In the genomic region with DNA sequence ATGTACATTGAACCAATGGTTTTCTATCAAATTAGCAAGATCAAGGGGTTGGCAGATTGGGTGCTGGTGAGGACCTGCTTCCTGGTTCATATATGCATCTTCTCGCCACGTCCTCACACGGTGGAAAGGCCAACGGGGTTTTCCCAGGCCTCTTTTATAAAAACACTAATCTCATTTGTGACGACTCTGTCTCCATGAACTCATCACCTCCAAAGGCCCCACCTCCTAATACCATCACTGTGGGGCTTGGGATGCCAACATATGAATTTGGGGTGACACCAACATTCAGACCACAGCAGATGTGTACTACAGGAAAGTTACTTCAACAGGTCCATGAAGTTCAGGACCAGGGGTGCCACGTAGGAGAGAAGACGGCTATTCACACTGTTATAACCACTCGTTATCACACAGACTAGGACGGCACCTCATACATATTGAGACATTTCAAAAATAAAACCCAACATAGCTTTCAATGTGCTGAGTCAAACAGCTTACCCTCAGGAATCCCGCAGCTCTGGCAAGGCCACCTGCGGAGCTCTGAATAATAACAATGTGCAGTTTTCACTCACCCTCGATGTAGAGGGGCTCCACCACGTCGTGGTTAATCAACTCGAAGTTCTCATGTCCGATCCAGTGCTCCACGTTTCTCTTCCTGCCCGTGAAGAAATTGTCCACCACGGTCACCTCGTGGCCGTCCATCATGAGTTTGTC, we compare ENCODE assay signal across 16 cellular contexts. TPM values are rescaled to one million over a fixed set of nuclear protein-coding genes. Genes with fewer than 3 reads are reported as not detected.
A peak's percentile ranks its signal among the peaks of the same experiment; 100 is the strongest.
DNase-seq lines count a peak whose midpoint lies in the region; ATAC-seq, FAIRE-seq and TF ChIP-seq lines count a peak whose summit lies in the region.
"Had no signal": no experiment of that assay in that cellular context is flagged by ENCODE, and none has a peak within 500 bp of the region (broad histone marks: within the 10 kb centered on the region; RNA-seq: fewer than 3 reads in every experiment).

No MANE protein-coding gene starts in this region.

- no peak overlapping the region for H3K9ac ChIP-seq in H1 (replicated peaks in 1 of 4; ENCODE audit: extremely low read depth in 1 of 4, low read depth in 3 of 4, low read length in 3 of 4)
- H3K9ac ChIP-seq: BLaER1 had no signal

- CTCF ChIA-PET in activated CD8-positive, alpha-beta T cell treated with anti-CD3 and anti-CD28 coated beads for 36 hours (lab: Charles Lee), result no interaction called here
- CTCF ChIA-PET in H1 (lab: Charles Lee; ENCODE audit: partially characterized antibody), result no interaction called here

- H4K8ac ChIP-seq in H1 (ENCODE audit: extremely low read depth, insufficient read depth, low read length), result no peak overlapping the region

- ATAC-seq in CD4-positive, CD25-positive, alpha-beta regulatory T cell (ENCODE audit: low read depth in 2 of 2), result peak; percentile 56 to 59
- ATAC-seq in HG03439 (IDR thresholded peaks at IDR 0.05; ENCODE audit: unreplicated experiment), result peak; percentile 38
- ATAC-seq in activated CD8-positive, alpha-beta T cell treated with anti-CD3 and anti-CD28 coated beads for 36 hours, result peak; percentile 71
- no peak for ATAC-seq in HG03039 (IDR thresholded peaks at IDR 0.05; ENCODE audit: unreplicated experiment)
- ATAC-seq: PC-3, psoas muscle had no signal

- H2BK5ac ChIP-seq in H1 (ENCODE audit: low read depth, low read length), result no peak overlapping the region

- H3K4me3 ChIP-seq in CD4-positive, CD25-positive, alpha-beta regulatory T cell (ENCODE audit: low read depth, low read length), result peak overlapping the region; percentile 73
- H3K4me3 ChIP-seq in H1 (ENCODE audit: extremely low read depth in 1 of 4, insufficient read depth in 2 of 4, low read depth in 3 of 4, low read length in 4 of 4) (no peak overlapping the region), tibial nerve (no peak overlapping the region)
- H3K4me3 ChIP-seq: BLaER1, psoas muscle had no signal

- no peak for TF ChIP-seq CTCF in activated CD8-positive, alpha-beta T cell treated with anti-CD3 and anti-CD28 coated beads for 36 hours (IDR thresholded peaks at IDR 0.05)
- TF ChIP-seq CTCF in H1 (IDR thresholded peaks at IDR 0.05; ENCODE audit: control extremely low read depth in 1 of 3, insufficient read depth in 1 of 3, low read depth in 1 of 3, low read length in 3 of 3), result no peak
- TF ChIP-seq CTCF in tibial nerve (IDR thresholded peaks at IDR 0.05), result no peak

- no peaks in the 10 kb centered on the region for H3K27me3 ChIP-seq in CD4-positive, CD25-positive, alpha-beta regulatory T cell (ENCODE audit: control insufficient read depth, insufficient read depth, low read length)
- H3K27me3 ChIP-seq in H1 (replicated peaks in 1 of 4; ENCODE audit: control insufficient read depth in 3 of 4, extremely low read depth in 1 of 4, insufficient read depth in 3 of 4, low read length in 3 of 4) (no peaks in the 10 kb centered on the region), tibial nerve (no peaks in the 10 kb centered on the region)
- H3K27me3 ChIP-seq: BLaER1 had no signal

- H3K9me3 ChIP-seq in CD4-positive, CD25-positive, alpha-beta regulatory T cell (ENCODE audit: control insufficient read depth in 2 of 2, low read length in 2 of 2), result no peaks in the 10 kb centered on the region
- H3K9me3 ChIP-seq in H1 (ENCODE audit: insufficient read depth in 2 of 2, low read depth in 1 of 2, low read length in 1 of 2), result no peaks in the 10 kb centered on the region
- no peaks in the 10 kb centered on the region for H3K9me3 ChIP-seq in tibial nerve
- H3K9me3 ChIP-seq: BLaER1, psoas muscle had no signal

- no peak overlapping the region for H4K5ac ChIP-seq in H1 (ENCODE audit: insufficient read length, low read depth, low read length)

- no peak overlapping the region for H3K4me2 ChIP-seq in H1 (ENCODE audit: insufficient read depth in 1 of 2, low read depth in 2 of 2, low read length in 2 of 2)

- peaks cover 3% of the 10 kb centered on the region; the same call in 1 of the 2 replicates for H3K79me1 ChIP-seq in H1 (ENCODE audit: low read depth, low read length)

- H3K4ac ChIP-seq in H1 (replicated peaks; ENCODE audit: insufficient read length, low read depth, low read length), result peak overlapping the region; percentile 17

- WGBS in H1 (ENCODE audit: extremely low coverage in 1 of 2, insufficient coverage in 1 of 2, insufficient read length in 1 of 2, insufficient replicate concordance in 2 of 2, low coverage in 1 of 2, low lambda C conversion rate in 2 of 2, missing lambda C conversion rate in 1 of 2), 2 experiments, result 92% methylated on average over 21 of the region's 21 CpGs; no CpG with 5 or more reads in 1 of the 2 experiments
- 88 to 92% methylated on average over 21 of the region's 21 CpGs for WGBS in tibial nerve, 2 donors

- peaks cover 93% of the 10 kb centered on the region for H3K4me1 ChIP-seq in CD4-positive, CD25-positive, alpha-beta regulatory T cell (ENCODE audit: control insufficient read depth, insufficient read depth, low read length, poor library complexity, severe bottlenecking)
- peaks cover 5 to 9% (median 6%) of the 10 kb centered on the region in 4 experiments; a peak in 6 of 7 replicates for H3K4me1 ChIP-seq in H1 (replicated peaks in 1 of 4; ENCODE audit: control insufficient read depth in 3 of 4, insufficient read depth in 4 of 4, low read length in 3 of 4)
- peaks cover 0 to 33% (median 10%) of the 10 kb centered on the region in 4 donors for H3K4me1 ChIP-seq in tibial nerve

- peaks cover 46 to 94% (median 72%) of the 10 kb centered on the region in 4 donors for H3K4me1 Mint-ChIP-seq in CD4-positive, CD25-positive, alpha-beta regulatory T cell
- H3K4me1 Mint-ChIP-seq in activated CD8-positive, alpha-beta T cell treated with anti-CD3 and anti-CD28 coated beads for 36 hours (ENCODE audit: low read depth), result peaks cover 66% of the 10 kb centered on the region

- H2BK120ac ChIP-seq in H1 (replicated peaks; ENCODE audit: low read depth, low read length), result no peak overlapping the region

- DNase-seq in CD4-positive, CD25-positive, alpha-beta regulatory T cell, result peak; percentile 58 to 73 (median 72)
- peak; percentile 78 for DNase-seq in activated CD8-positive, alpha-beta T cell treated with anti-CD3 and anti-CD28 coated beads for 36 hours
- DNase-seq in H1 (ENCODE audit: low read depth in 1 of 2, low spot score in 2 of 2) (no peak), epidermal melanocyte (ENCODE audit: insufficient read length, low spot score) (no peak), OCI-M1 (lab: John Stamatoyannopoulos, UW) (no peak), tibial nerve (ENCODE audit: low spot score in 2 of 2) (no peak)
- DNase-seq: aorta, HCEC 1CT, NCI-H2107, PC-3, psoas muscle, trophoblast cell had no signal

- H3K36me3 Mint-ChIP-seq in CD4-positive, CD25-positive, alpha-beta regulatory T cell, result peaks cover 69% of the 10 kb centered on the region
- H3K36me3 Mint-ChIP-seq in activated CD8-positive, alpha-beta T cell treated with anti-CD3 and anti-CD28 coated beads for 36 hours (ENCODE audit: low read depth), result peaks cover 56% of the 10 kb centered on the region

- H3K36me3 ChIP-seq in CD4-positive, CD25-positive, alpha-beta regulatory T cell (ENCODE audit: control insufficient read depth, insufficient read depth, low read length), result peaks cover 48% of the 10 kb centered on the region
- peaks cover 0 to 14% (median 2%) of the 10 kb centered on the region in 4 experiments; a peak in 4 of 8 replicates for H3K36me3 ChIP-seq in H1 (ENCODE audit: control insufficient read depth in 2 of 4, insufficient read depth in 4 of 4, low read length in 3 of 4)
- H3K36me3 ChIP-seq in tibial nerve, result peaks cover 0 to 16% (median 0%) of the 10 kb centered on the region in 3 donors

- H2BK15ac ChIP-seq in H1 (ENCODE audit: low read length), result no peak overlapping the region

- intact Hi-C loops in activated CD8-positive, alpha-beta T cell treated with anti-CD3 and anti-CD28 coated beads for 36 hours (cut with micrococcal nuclease), result no loop called here

- TF ChIP-seq RAD21 in H1 (IDR thresholded peaks at IDR 0.05 in 1 of 2, conservative IDR thresholded peaks at IDR 0.05 in 1 of 2; ENCODE audit: low read depth in 2 of 2, low read length in 2 of 2), result no peak

- TF ChIP-seq EP300 in H1 (IDR thresholded peaks at IDR 0.05; ENCODE audit: borderline replicate concordance in 1 of 2, low read depth in 2 of 2, low read length in 2 of 2) (no peak), tibial nerve (IDR thresholded peaks at IDR 0.05) (no peak)

- peaks cover 0 to 2% of the 10 kb centered on the region in 2 experiments for H4K20me1 ChIP-seq in H1 (replicated peaks in 1 of 2; ENCODE audit: control insufficient read depth in 1 of 2, insufficient read depth in 2 of 2, low read length in 2 of 2)

- no peaks in the 10 kb centered on the region for H3K9me3 Mint-ChIP-seq in CD4-positive, CD25-positive, alpha-beta regulatory T cell
- H3K9me3 Mint-ChIP-seq in activated CD8-positive, alpha-beta T cell treated with anti-CD3 and anti-CD28 coated beads for 36 hours, result no peaks in the 10 kb centered on the region

- FAIRE-seq in H1 (lab: Jason Lieb, UNC), result no peak
- FAIRE-seq: endothelial cell of umbilical vein had no signal

- H3K56ac ChIP-seq in H1 (replicated peaks; ENCODE audit: insufficient read length, low read depth, low read length), result no peak overlapping the region

- H3K27me3 Mint-ChIP-seq in CD4-positive, CD25-positive, alpha-beta regulatory T cell, result no peaks in the 10 kb centered on the region
- no peaks in the 10 kb centered on the region for H3K27me3 Mint-ChIP-seq in activated CD8-positive, alpha-beta T cell treated with anti-CD3 and anti-CD28 coated beads for 36 hours

- no peak overlapping the region for H4K91ac ChIP-seq in H1 (replicated peaks; ENCODE audit: insufficient read length, low read length)

- POLR2A ChIA-PET in activated CD8-positive, alpha-beta T cell treated with anti-CD3 and anti-CD28 coated beads for 36 hours (lab: Charles Lee), result interaction anchor here (0.6 to 1.3 kb wide), 3 partner anchors 12 to 49 kb away, joined by 3 to 4 read pairs (median 3); a partner anchor contains a TSS
- POLR2A ChIA-PET in H1 (lab: Charles Lee; ENCODE audit: partially characterized antibody), result no interaction called here

- H3K27ac Mint-ChIP-seq in CD4-positive, CD25-positive, alpha-beta regulatory T cell, result peak overlapping the region; percentile 82 to 97 (median 96)
- H3K27ac Mint-ChIP-seq in activated CD8-positive, alpha-beta T cell treated with anti-CD3 and anti-CD28 coated beads for 36 hours, result peak overlapping the region; percentile 90

- peaks cover 0 to 11% of the 10 kb centered on the region in 2 experiments; a peak in 2 of 4 replicates for H3K79me2 ChIP-seq in H1 (ENCODE audit: control insufficient read depth in 1 of 2, insufficient read depth in 2 of 2, low read length in 2 of 2)

- no peak overlapping the region for H2BK12ac ChIP-seq in H1 (ENCODE audit: low read depth, low read length)

- peak overlapping the region; percentile 91 for H3K27ac ChIP-seq in CD4-positive, CD25-positive, alpha-beta regulatory T cell (ENCODE audit: insufficient read depth, low read length, poor library complexity, severe bottlenecking)
- H3K27ac ChIP-seq in H1 (ENCODE audit: low read depth, low read length), result no peak overlapping the region
- H3K27ac ChIP-seq in tibial nerve, result peak overlapping the region in 1 of 4 donors; percentile 78
- H3K27ac ChIP-seq: psoas muscle had no signal

- H2AK5ac ChIP-seq in H1 (ENCODE audit: low read depth, low read length), result no peak overlapping the region

- H3K18ac ChIP-seq in H1 (ENCODE audit: extremely low read depth, low read length), result no peak overlapping the region

- no peak overlapping the region for H2BK20ac ChIP-seq in H1 (ENCODE audit: low read length)

- no peak overlapping the region for H3K14ac ChIP-seq in H1 (ENCODE audit: insufficient read length)

- no peaks in the 10 kb centered on the region for H3K23me2 ChIP-seq in H1 (ENCODE audit: low read depth, low read length)

- H3K4me3 Mint-ChIP-seq in CD4-positive, CD25-positive, alpha-beta regulatory T cell, result peak overlapping the region; percentile 78 to 82 (median 80)
- H3K4me3 Mint-ChIP-seq in activated CD8-positive, alpha-beta T cell treated with anti-CD3 and anti-CD28 coated beads for 36 hours, result peak overlapping the region; percentile 40

- TF ChIP-seq POLR2A in H1 (IDR thresholded peaks at IDR 0.05; ENCODE audit: control extremely low read depth in 1 of 2, low read depth in 2 of 2, low read length in 2 of 2), result no peak
- no peak for TF ChIP-seq POLR2A in tibial nerve (IDR thresholded peaks at IDR 0.05)

- no peak overlapping the region for H2AFZ ChIP-seq in H1 (ENCODE audit: low read length)

- no peak overlapping the region for H3K23ac ChIP-seq in H1 (ENCODE audit: insufficient read length)

RNA-seq across cellular contexts. Expression of a gene that starts 49.3 kb away (rescaled TPM):
- 162 TPM for total RNA-seq in CD4-positive, CD25-positive, alpha-beta regulatory T cell
- 100 to 1,000 TPM in 3 of 4 donors, 10 to 100 TPM in 1; 83.3 to 125 (median 110) TPM for polyA plus RNA-seq in CD4-positive, CD25-positive, alpha-beta regulatory T cell
- 10 to 100 TPM; 47.4 to 47.8 TPM for total RNA-seq in activated CD8-positive, alpha-beta T cell treated with anti-CD3 and anti-CD28 coated beads for 36 hours
- 60.9 and 63.4 TPM in 2 replicates for total RNA-seq in H1 (2021; fragmentation: NEBNext Ultra II Directional; extraction: Animal tissue kit (Norgen Biotek cat#: 25700))
- polyA plus RNA-seq in H1 (2011; rRNA removed), result 43.8 and 44.5 TPM in 2 replicates
- polyA plus RNA-seq in H1 (2011; cell fraction: cytosol; rRNA removed), result 51.9 TPM
- 81.3 TPM for polyA plus RNA-seq in H1 (2011; cell fraction: nucleus; rRNA removed)
- 50.4 to 58.6 TPM (median 54.2 TPM) in 4 replicates for polyA plus RNA-seq in H1 (2012, experiment 1 of 2)
- polyA plus RNA-seq in H1 (2012, experiment 2 of 2), result 20.3 TPM
- polyA plus RNA-seq in H1 (2013, experiment 1 of 2), result 73.3 TPM
- polyA plus RNA-seq in H1 (2013, experiment 2 of 2), result 86.5 TPM
- polyA minus RNA-seq in H1 (2011; rRNA and poly(A)+ RNA removed), result 100 and 131 TPM in 2 replicates
- polyA minus RNA-seq in H1 (2011; cell fraction: cytosol; rRNA and poly(A)+ RNA removed), result 47.3 TPM
- polyA minus RNA-seq in H1 (2011; cell fraction: nucleus; rRNA and poly(A)+ RNA removed), result 112 TPM
- 10 to 100 TPM; 38.5 to 78.9 (median 51.3) TPM for total RNA-seq in tibial nerve

Comparison
In these comparisons a context has a peak if more than half of its experiments do, and no peak if none do; other contexts are left out.
1. DNase-seq: peak in CD4-positive, CD25-positive, alpha-beta regulatory T cell (3 of 3) and activated CD8-positive, alpha-beta T cell treated with anti-CD3 and anti-CD28 coated beads for 36 hours (single experiment); none in H1 (0 of 2), epidermal melanocyte (single experiment), OCI-M1 (single experiment) and tibial nerve (0 of 2).